Comparison of ENCODE assay signal across 8 cellular contexts in the genomic region with DNA sequence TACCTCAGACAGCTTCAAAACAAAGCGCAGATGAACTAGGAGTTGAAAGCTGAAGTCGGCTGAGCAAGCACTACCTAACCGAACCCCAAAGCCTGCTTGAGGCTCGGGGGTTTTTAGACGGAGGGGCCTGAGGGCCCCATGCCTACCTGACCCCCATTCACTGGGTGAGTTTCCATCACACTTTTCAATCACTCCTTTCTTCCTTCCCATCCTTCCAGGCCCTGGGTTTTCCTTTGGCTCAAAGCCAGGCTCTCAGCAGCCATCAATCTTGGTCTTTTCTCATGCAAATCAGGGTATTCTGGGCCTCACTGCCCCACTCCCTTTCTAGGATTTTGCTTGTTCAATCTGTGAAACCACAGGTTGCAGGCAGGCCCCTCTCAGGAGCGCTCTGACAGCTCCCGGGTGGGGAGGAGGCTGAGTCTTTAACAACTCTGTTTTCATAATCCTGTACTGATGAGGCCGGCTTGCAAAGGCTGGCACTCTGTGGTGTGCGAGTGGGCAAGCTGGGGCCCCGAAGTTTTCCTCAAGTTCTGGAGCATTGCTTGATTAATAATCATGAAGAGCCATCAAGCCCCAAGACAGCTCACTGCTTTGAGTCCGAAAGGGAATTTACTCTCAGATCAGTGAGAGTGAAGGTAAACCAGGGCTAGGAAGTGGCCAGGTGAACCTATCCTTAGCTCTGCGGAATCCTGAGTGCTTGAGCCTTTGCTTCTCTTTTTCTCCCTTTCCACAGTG.
DNase-seq lines count a peak whose midpoint lies in the region; ATAC-seq lines count a peak whose summit lies in the region.

No MANE protein-coding gene starts in this region.

- peaks cover 7% of the 10 kb centered on the region for H3K4me1 ChIP-seq in mesenchymal stem cell (ENCODE audit: control insufficient read depth, insufficient read depth, low read depth, low read length)
- no peaks in the 10 kb centered on the region for H3K4me1 ChIP-seq in SJCRH30
- peaks cover 3% of the 10 kb centered on the region; the same call in 1 of the 2 replicates for H3K4me1 ChIP-seq in Karpas-422 (ENCODE audit: low read length)

- H3K18ac ChIP-seq in mesenchymal stem cell (ENCODE audit: low read depth in 1 of 2, low read length in 2 of 2): peak overlapping the region; percentile 60 to 68

- H3K4me2 ChIP-seq in mesenchymal stem cell (ENCODE audit: low read length, poor library complexity, severe bottlenecking) (no peak overlapping the region), Karpas-422 (ENCODE audit: low read depth, low read length, poor library complexity, severe bottlenecking) (no peak overlapping the region)

- H3K27ac Mint-ChIP-seq in T-cell: peak overlapping the region in 1 of 2 donors; percentile 5

- H3K9me3 Mint-ChIP-seq in T-cell: no peaks in the 10 kb centered on the region

- no peaks in the 10 kb centered on the region for H3K27me3 Mint-ChIP-seq in T-cell

- CTCF ChIA-PET in T-cell (lab: Charles Lee): interaction anchor here in 1 of 2 donors (1.2 to 1.7 kb wide), 2 partner anchors 18 to 126 kb away, joined by 3 to 5 read pairs; no protein-coding TSS in a partner anchor

- H3K23ac ChIP-seq in mesenchymal stem cell (ENCODE audit: low read length in 2 of 2): no peak overlapping the region

- no peaks in the 10 kb centered on the region for H4K20me1 ChIP-seq in Karpas-422 (ENCODE audit: insufficient read depth, low read depth, low read length)

- DNase-seq in DMS153 treated with DMSO at 0.1 percent for 48 hours (lab: John Stamatoyannopoulos, UW; ENCODE audit: unreplicated experiment): peak; percentile 5
- peak in 2 of 34 experiments; percentile 2 to 4 for DNase-seq in T-cell
- no peak for DNase-seq in mesenchymal stem cell
- no peak for DNase-seq in COR-L47 (lab: John Stamatoyannopoulos, UW)
- DNase-seq in SJCRH30: no peak
- DNase-seq in Karpas-422: no peak

- peak overlapping the region; percentile 9 to 28 (median 14) for H3K4me3 Mint-ChIP-seq in T-cell

- ATAC-seq in GM21717 (IDR thresholded peaks at IDR 0.05; ENCODE audit: unreplicated experiment) (peak; percentile 94), T-cell (replicated peaks in 1 of 4) (peak in 2 of 4 experiments; percentile 20 to 40), GM19467 (IDR thresholded peaks at IDR 0.05; ENCODE audit: unreplicated experiment) (no peak)

- no peak overlapping the region for H2AK5ac ChIP-seq in mesenchymal stem cell (ENCODE audit: low read length, severe bottlenecking)

- H3K36me3 ChIP-seq in mesenchymal stem cell (ENCODE audit: control insufficient read depth in 1 of 2, insufficient read depth in 2 of 2, low read depth in 1 of 2, low read length in 2 of 2) (no peaks in the 10 kb centered on the region), SJCRH30 (no peaks in the 10 kb centered on the region), Karpas-422 (ENCODE audit: insufficient read depth, low read length) (no peaks in the 10 kb centered on the region)

- H3K79me2 ChIP-seq in Karpas-422 (ENCODE audit: low read length): no peaks in the 10 kb centered on the region

- H3K79me1 ChIP-seq in mesenchymal stem cell (replicated peaks; ENCODE audit: low read length, poor library complexity, severe bottlenecking): no peaks in the 10 kb centered on the region

- no peak overlapping the region for H3K14ac ChIP-seq in mesenchymal stem cell (ENCODE audit: low read length in 2 of 2)

- peak overlapping the region; percentile 24 for H3K27ac ChIP-seq in mesenchymal stem cell (ENCODE audit: low read length, poor library complexity, severe bottlenecking)
- H3K27ac ChIP-seq in SJCRH30: no peak overlapping the region
- H3K27ac ChIP-seq in Karpas-422 (ENCODE audit: low read length): no peak overlapping the region

- no peak overlapping the region for H2BK5ac ChIP-seq in mesenchymal stem cell (ENCODE audit: low read depth, low read length, poor library complexity, severe bottlenecking)

- no peaks in the 10 kb centered on the region for H3K36me3 Mint-ChIP-seq in T-cell

- H2BK120ac ChIP-seq in mesenchymal stem cell (ENCODE audit: low read depth, low read length): no peak overlapping the region

- no peak overlapping the region for H4K8ac ChIP-seq in mesenchymal stem cell (ENCODE audit: low read length)

- H3K9ac ChIP-seq in mesenchymal stem cell (ENCODE audit: low read length): no peak overlapping the region
- H3K9ac ChIP-seq in Karpas-422 (ENCODE audit: low read length): no peak overlapping the region

- H3K4me1 Mint-ChIP-seq in T-cell: peaks cover 10 to 20% (median 14%) of the 10 kb centered on the region in 3 donors

- H3K9me3 ChIP-seq in mesenchymal stem cell (ENCODE audit: control insufficient read depth, low read length) (no peaks in the 10 kb centered on the region), SJCRH30 (replicated peaks) (no peaks in the 10 kb centered on the region), Karpas-422 (ENCODE audit: low read length) (no peaks in the 10 kb centered on the region)

- POLR2A ChIA-PET in T-cell (lab: Charles Lee): no interaction called here

- H3K4ac ChIP-seq in mesenchymal stem cell (ENCODE audit: low read depth in 1 of 2, low read length in 2 of 2): peak overlapping the region; percentile 1 to 9

- H3K27me3 ChIP-seq in mesenchymal stem cell (ENCODE audit: control insufficient read depth in 1 of 2, insufficient read depth in 1 of 2, low read length in 2 of 2): no peaks in the 10 kb centered on the region
- no peaks in the 10 kb centered on the region for H3K27me3 ChIP-seq in SJCRH30
- no peaks in the 10 kb centered on the region for H3K27me3 ChIP-seq in Karpas-422 (ENCODE audit: low read length)

- H4K91ac ChIP-seq in mesenchymal stem cell (ENCODE audit: low read length): no peak overlapping the region

- H2BK15ac ChIP-seq in mesenchymal stem cell (ENCODE audit: low read depth, poor library complexity, severe bottlenecking): no peak overlapping the region

- no peaks in the 10 kb centered on the region for H3K9me2 ChIP-seq in Karpas-422 (replicated peaks; ENCODE audit: insufficient read depth, low read length)

- WGBS in mesenchymal stem cell: 37% methylated on average over 11 of the region's 12 CpGs

- H3K4me3 ChIP-seq in mesenchymal stem cell (ENCODE audit: insufficient read depth in 1 of 2, low read depth in 1 of 2, low read length in 2 of 2) (no peak overlapping the region), SJCRH30 (no peak overlapping the region), Karpas-422 (ENCODE audit: low read length) (no peak overlapping the region)

- H2BK12ac ChIP-seq in mesenchymal stem cell (ENCODE audit: low read length in 2 of 2): peak overlapping the region in 1 of 2 experiments; percentile 34

- H2AFZ ChIP-seq in mesenchymal stem cell (ENCODE audit: low read depth, low read length) (no peak overlapping the region), Karpas-422 (ENCODE audit: low read length) (no peak overlapping the region)
